Comparison of ENCODE assay signal across 27 cellular contexts in the genomic region with DNA sequence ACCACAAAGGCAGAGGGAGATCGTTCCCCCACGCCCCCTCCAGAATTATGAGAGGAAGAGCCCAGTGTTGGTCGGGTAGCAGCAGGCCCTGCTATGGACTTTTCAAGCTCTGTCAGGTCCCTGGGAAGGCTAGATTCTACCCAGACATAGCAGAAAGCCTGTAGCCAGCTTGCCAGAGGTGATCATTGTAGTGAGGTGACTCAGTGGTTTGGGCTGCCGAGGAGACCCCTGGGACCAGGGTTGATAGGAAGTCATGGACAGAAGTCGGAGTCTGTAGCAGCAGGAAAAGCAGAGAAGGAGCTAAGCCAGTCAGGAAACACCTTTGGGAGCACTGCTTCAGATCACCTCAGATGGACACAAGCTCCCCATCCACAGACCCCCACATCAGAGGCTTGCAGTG.
A peak's percentile ranks its signal among the peaks of the same experiment; 100 is the strongest.
DNase-seq lines count a peak whose midpoint lies in the region; ATAC-seq, FAIRE-seq and TF ChIP-seq lines count a peak whose summit lies in the region.
"Had no signal": no experiment of that assay in that cellular context is flagged by ENCODE, and none has a peak within 500 bp of the region (broad histone marks: within the 10 kb centered on the region; RNA-seq: fewer than 3 reads in every experiment).

No MANE protein-coding gene starts in this region.

- 83% methylated on average over 5 of the region's 5 CpGs; no CpG with 5 or more reads in 1 of the 2 experiments for WGBS in H1 (ENCODE audit: extremely low coverage in 1 of 2, insufficient coverage in 1 of 2, insufficient read length in 1 of 2, insufficient replicate concordance in 2 of 2, low coverage in 1 of 2, low lambda C conversion rate in 2 of 2, missing lambda C conversion rate in 1 of 2), 2 experiments
- WGBS in hepatocyte (ENCODE audit: low lambda C conversion rate, missing lambda C conversion rate), result 72% methylated on average over 5 of the region's 5 CpGs

- FAIRE-seq in H1 (lab: Jason Lieb, UNC), result no peak
- FAIRE-seq: GM12891, urothelium cell line had no signal

- no peaks in the 10 kb centered on the region for H3K27me3 ChIP-seq in KMS-11 (ENCODE audit: insufficient read depth, low read depth)
- H3K27me3 ChIP-seq in H1 (replicated peaks in 1 of 4; ENCODE audit: control insufficient read depth in 3 of 4, extremely low read depth in 1 of 4, insufficient read depth in 3 of 4, low read length in 3 of 4), result no peaks in the 10 kb centered on the region
- no peaks in the 10 kb centered on the region for H3K27me3 ChIP-seq in hepatocyte
- H3K27me3 ChIP-seq: BE2C, Peyer's patch, SJSA1 had no signal

- H3K4me1 ChIP-seq in KMS-11 (ENCODE audit: low read depth, poor library complexity, severe bottlenecking) (peaks cover 91% of the 10 kb centered on the region), H1 (replicated peaks in 1 of 4; ENCODE audit: control insufficient read depth in 3 of 4, insufficient read depth in 4 of 4, low read length in 3 of 4) (peaks cover 8 to 20% (median 11%) of the 10 kb centered on the region in 4 experiments; a peak in 6 of 7 replicates), hepatocyte (ENCODE audit: insufficient read depth) (peaks cover 22% of the 10 kb centered on the region)

- peaks cover 12 to 23% of the 10 kb centered on the region in 2 donors for H3K36me3 Mint-ChIP-seq in activated naive CD4-positive, alpha-beta T cell treated with anti-CD3 and anti-CD28 coated beads, Interleukin-2, amount 50 U/mL, for 72 hours
- H3K36me3 Mint-ChIP-seq in osteocyte (ENCODE audit: unreplicated experiment), result no peaks in the 10 kb centered on the region
- H3K36me3 Mint-ChIP-seq in activated CD8-positive, alpha-beta T cell treated with anti-CD3 and anti-CD28 coated beads, Interleukin-2, amount 10 ng/mL, durations not matched to agents 7 days and 5 days (ENCODE audit: low read depth), result no peaks in the 10 kb centered on the region

- no peaks in the 10 kb centered on the region for H3K36me3 ChIP-seq in KMS-11 (ENCODE audit: insufficient read depth)
- no peaks in the 10 kb centered on the region for H3K36me3 ChIP-seq in H1 (ENCODE audit: control insufficient read depth in 2 of 4, insufficient read depth in 4 of 4, low read length in 3 of 4)
- H3K36me3 ChIP-seq in hepatocyte (replicated peaks; ENCODE audit: insufficient read depth, low read depth), result no peaks in the 10 kb centered on the region
- H3K36me3 ChIP-seq: BE2C, Peyer's patch, SJSA1 had no signal

- POLR2A ChIA-PET in H1 (lab: Charles Lee; ENCODE audit: partially characterized antibody), result interaction anchor here (0.6 to 1.4 kb wide), 2 partner anchors 41 to 57 kb away, joined by 3 to 4 read pairs; no protein-coding TSS in a partner anchor
- POLR2A ChIA-PET in activated CD8-positive, alpha-beta T cell treated with anti-CD3 and anti-CD28 coated beads, Interleukin-2, amount 10 ng/mL, durations not matched to agents 7 days and 5 days (lab: Charles Lee), result interaction anchor here (1.5 to 2.0 kb wide), 2 partner anchors 36 to 68 kb away, joined by 5 to 10 read pairs; partner anchors contain the start of gene CCNL1

- H2BK5ac ChIP-seq in H1 (ENCODE audit: low read depth, low read length), result no peak overlapping the region

- H3K4me2 ChIP-seq in KMS-11 (peak overlapping the region; percentile 90), H1 (ENCODE audit: insufficient read depth in 1 of 2, low read depth in 2 of 2, low read length in 2 of 2) (no peak overlapping the region), hepatocyte (no peak overlapping the region)

- H2AK5ac ChIP-seq in H1 (ENCODE audit: low read depth, low read length), result no peak overlapping the region

- no peak for TF ChIP-seq POLR2A in H1 (IDR thresholded peaks at IDR 0.05; ENCODE audit: control extremely low read depth in 1 of 2, low read depth in 2 of 2, low read length in 2 of 2)

- H4K8ac ChIP-seq in H1 (ENCODE audit: extremely low read depth, insufficient read depth, low read length), result no peak overlapping the region

- no peak overlapping the region for H4K5ac ChIP-seq in H1 (ENCODE audit: insufficient read length, low read depth, low read length)

- H3K23ac ChIP-seq in H1 (ENCODE audit: insufficient read length), result no peak overlapping the region

- ATAC-seq in activated naive CD4-positive, alpha-beta T cell treated with anti-CD3 and anti-CD28 coated beads, Interleukin-2, amount 50 U/mL, for 72 hours, result no peak
- no peak for ATAC-seq in activated CD8-positive, alpha-beta T cell treated with anti-CD3 and anti-CD28 coated beads, Interleukin-2, amount 10 ng/mL, durations not matched to agents 7 days and 5 days
- no peak for ATAC-seq in HG02973 (IDR thresholded peaks at IDR 0.05; ENCODE audit: unreplicated experiment)
- ATAC-seq: activated CD8-positive, alpha-beta memory T cell treated with anti-CD3 and anti-CD28 coated beads, Interleukin-2, amount 10 ng/mL, durations not matched to agents 7 days and 5 days; mucosa of descending colon; psoas muscle had no signal

- H4K20me1 ChIP-seq in KMS-11 (ENCODE audit: insufficient read depth) (no peaks in the 10 kb centered on the region), H1 (replicated peaks in 1 of 2; ENCODE audit: control insufficient read depth in 1 of 2, insufficient read depth in 2 of 2, low read length in 2 of 2) (no peaks in the 10 kb centered on the region), hepatocyte (ENCODE audit: insufficient read depth, poor library complexity, severe bottlenecking) (no peaks in the 10 kb centered on the region)

- DNase-seq in activated naive CD4-positive, alpha-beta T cell treated with anti-CD3 and anti-CD28 coated beads, Interleukin-2, amount 50 U/mL, for 72 hours (ENCODE audit: low spot score in 2 of 2), result no peak
- no peak for DNase-seq in activated naive CD4-positive, alpha-beta T cell treated with Interleukin-2 at 50 U/mL for 16 hours
- DNase-seq in H1 (ENCODE audit: low read depth in 1 of 2, low spot score in 2 of 2) (no peak), osteocyte (ENCODE audit: extremely low spot score, unreplicated experiment) (no peak), hepatocyte (ENCODE audit: low spot score) (no peak)
- no peak for DNase-seq in activated CD8-positive, alpha-beta T cell treated with anti-CD3 and anti-CD28 coated beads, Interleukin-2, amount 10 ng/mL, durations not matched to agents 7 days and 5 days
- DNase-seq: activated CD4-positive, alpha-beta T cell treated with anti-CD3 and anti-CD28 coated beads for 1 hour; activated CD8-positive, alpha-beta memory T cell treated with anti-CD3 and anti-CD28 coated beads, Interleukin-2, amount 10 ng/mL, durations not matched to agents 7 days and 5 days; BE2C; Caco-2; cerebellar nuclear complex; head of caudate nucleus; mucosa of descending colon; NCI-H1048; NCI-H187; NCI-H2171 treated with DMSO at 0.1 percent for 48 hours; NCI-H526; Peyer's patch; psoas muscle had no signal

- H3K9ac ChIP-seq in KMS-11, result peak overlapping the region; percentile 82; the same call in 1 of the 2 replicates
- H3K9ac ChIP-seq in H1 (replicated peaks in 1 of 4; ENCODE audit: extremely low read depth in 1 of 4, low read depth in 3 of 4, low read length in 3 of 4), result no peak overlapping the region

- peak overlapping the region; percentile 20 for H3K4me3 ChIP-seq in KMS-11 (IDR thresholded peaks at IDR 0.05; ENCODE audit: insufficient read depth, low read depth, low read length)
- no peak overlapping the region for H3K4me3 ChIP-seq in H1 (ENCODE audit: extremely low read depth in 1 of 4, insufficient read depth in 2 of 4, low read depth in 3 of 4, low read length in 4 of 4)
- no peak overlapping the region for H3K4me3 ChIP-seq in hepatocyte
- H3K4me3 ChIP-seq: mucosa of descending colon, Peyer's patch, psoas muscle, SJSA1 had no signal

- no peak for TF ChIP-seq RAD21 in H1 (IDR thresholded peaks at IDR 0.05 in 1 of 2, conservative IDR thresholded peaks at IDR 0.05 in 1 of 2; ENCODE audit: low read depth in 2 of 2, low read length in 2 of 2)

- no peaks in the 10 kb centered on the region for H3K79me1 ChIP-seq in H1 (ENCODE audit: low read depth, low read length)

- peaks cover 4 to 11% of the 10 kb centered on the region in 2 donors for H3K9me3 Mint-ChIP-seq in activated naive CD4-positive, alpha-beta T cell treated with anti-CD3 and anti-CD28 coated beads, Interleukin-2, amount 50 U/mL, for 72 hours
- H3K9me3 Mint-ChIP-seq in osteocyte (ENCODE audit: unreplicated experiment), result no peaks in the 10 kb centered on the region
- no peaks in the 10 kb centered on the region for H3K9me3 Mint-ChIP-seq in activated CD8-positive, alpha-beta T cell treated with anti-CD3 and anti-CD28 coated beads, Interleukin-2, amount 10 ng/mL, durations not matched to agents 7 days and 5 days (ENCODE audit: insufficient read depth)

- H3K27ac Mint-ChIP-seq in activated naive CD4-positive, alpha-beta T cell treated with anti-CD3 and anti-CD28 coated beads, Interleukin-2, amount 50 U/mL, for 72 hours, result peak overlapping the region; percentile 32 to 47
- peak overlapping the region; percentile 29 for H3K27ac Mint-ChIP-seq in osteocyte (ENCODE audit: unreplicated experiment)
- H3K27ac Mint-ChIP-seq in activated CD8-positive, alpha-beta T cell treated with anti-CD3 and anti-CD28 coated beads, Interleukin-2, amount 10 ng/mL, durations not matched to agents 7 days and 5 days, result no peak overlapping the region
- H3K27ac Mint-ChIP-seq: activated CD8-positive, alpha-beta memory T cell treated with anti-CD3 and anti-CD28 coated beads, Interleukin-2, amount 10 ng/mL, durations not matched to agents 7 days and 5 days; activated naive CD8-positive, alpha-beta T cell; activated T-helper 1 cell treated with anti-CD3 and anti-CD28 coated beads, Interleukin-12 subunit alpha, Interleukin-12 subunit beta, Interleukin-2, Interleukin-4 antibody, amounts not matched to agents 30 ng/mL and 10 ng/mL and 1 ng/mL, durations not matched to agents 14 hours and 24 hours and 36 hours had no signal

- peaks cover 26% of the 10 kb centered on the region for H3K4me1 Mint-ChIP-seq in osteocyte (ENCODE audit: unreplicated experiment)
- H3K4me1 Mint-ChIP-seq in activated CD8-positive, alpha-beta T cell treated with anti-CD3 and anti-CD28 coated beads, Interleukin-2, amount 10 ng/mL, durations not matched to agents 7 days and 5 days (ENCODE audit: low read depth), result peaks cover 41% of the 10 kb centered on the region

- no peak for TF ChIP-seq CTCF in KMS-11 (conservative IDR thresholded peaks at IDR 0.05; ENCODE audit: low read depth, low read length)
- no peak for TF ChIP-seq CTCF in H1 (IDR thresholded peaks at IDR 0.05; ENCODE audit: control extremely low read depth in 1 of 3, insufficient read depth in 1 of 3, low read depth in 1 of 3, low read length in 3 of 3)
- no peak for TF ChIP-seq CTCF in osteocyte (IDR thresholded peaks at IDR 0.05)
- no peak for TF ChIP-seq CTCF in hepatocyte (IDR thresholded peaks at IDR 0.05; ENCODE audit: poor library complexity)

- peak overlapping the region; percentile 96 for H3K27ac ChIP-seq in KMS-11
- no peak overlapping the region for H3K27ac ChIP-seq in H1 (ENCODE audit: low read depth, low read length)
- no peak overlapping the region for H3K27ac ChIP-seq in hepatocyte
- H3K27ac ChIP-seq: epithelial cell of prostate, Peyer's patch, psoas muscle, SJSA1 had no signal

- CTCF ChIA-PET in H1 (lab: Charles Lee; ENCODE audit: partially characterized antibody), result interaction anchor here (1.4 to 56.4 kb wide), 5 partner anchors 10 to 37 kb away, joined by 3 to 1014 read pairs (median 5); no protein-coding TSS in a partner anchor
- CTCF ChIA-PET in activated CD8-positive, alpha-beta T cell treated with anti-CD3 and anti-CD28 coated beads, Interleukin-2, amount 10 ng/mL, durations not matched to agents 7 days and 5 days (lab: Charles Lee), result interaction anchor here (0.5 to 7.7 kb wide), 7 partner anchors 10 to 608 kb away, joined by 3 to 78 read pairs (median 10); no protein-coding TSS in a partner anchor

- H3K56ac ChIP-seq in H1 (replicated peaks; ENCODE audit: insufficient read length, low read depth, low read length), result no peak overlapping the region

- peak overlapping the region; percentile 3; the same call in 1 of the 2 replicates for H2AFZ ChIP-seq in KMS-11 (ENCODE audit: low read depth)
- peak overlapping the region; percentile 86; the same call in 1 of the 2 replicates for H2AFZ ChIP-seq in H1 (ENCODE audit: low read length)
- no peak overlapping the region for H2AFZ ChIP-seq in hepatocyte

- no peak overlapping the region for H2BK15ac ChIP-seq in H1 (ENCODE audit: low read length)

- H3K4ac ChIP-seq in H1 (replicated peaks; ENCODE audit: insufficient read length, low read depth, low read length), result no peak overlapping the region

- peaks cover 4% of the 10 kb centered on the region for H3K23me2 ChIP-seq in H1 (ENCODE audit: low read depth, low read length)

- H2BK12ac ChIP-seq in H1 (ENCODE audit: low read depth, low read length), result peak overlapping the region; percentile 78; the same call in 1 of the 2 replicates

- no peak overlapping the region for H3K18ac ChIP-seq in H1 (ENCODE audit: extremely low read depth, low read length)

- H3K9me2 ChIP-seq in hepatocyte (replicated peaks; ENCODE audit: insufficient read depth), result no peaks in the 10 kb centered on the region

- no peak overlapping the region for H4K91ac ChIP-seq in H1 (replicated peaks; ENCODE audit: insufficient read length, low read length)

- H3K79me2 ChIP-seq in KMS-11 (ENCODE audit: insufficient read depth, low read depth), result no peaks in the 10 kb centered on the region
- no peaks in the 10 kb centered on the region for H3K79me2 ChIP-seq in H1 (ENCODE audit: control insufficient read depth in 1 of 2, insufficient read depth in 2 of 2, low read length in 2 of 2)
- H3K79me2 ChIP-seq in hepatocyte, result no peaks in the 10 kb centered on the region

- 0 out of 2 replicates have a peak overlapping the region, but pooled peaks have one; percentile 44 for H2BK20ac ChIP-seq in H1 (ENCODE audit: low read length)

- H3K14ac ChIP-seq in H1 (ENCODE audit: insufficient read length), result no peak overlapping the region

- H3K27me3 Mint-ChIP-seq in osteocyte (ENCODE audit: unreplicated experiment), result no peaks in the 10 kb centered on the region
- H3K27me3 Mint-ChIP-seq in activated CD8-positive, alpha-beta T cell treated with anti-CD3 and anti-CD28 coated beads, Interleukin-2, amount 10 ng/mL, durations not matched to agents 7 days and 5 days (ENCODE audit: low read depth), result no peaks in the 10 kb centered on the region
- H3K27me3 Mint-ChIP-seq: activated CD8-positive, alpha-beta memory T cell treated with anti-CD3 and anti-CD28 coated beads, Interleukin-2, amount 10 ng/mL, durations not matched to agents 7 days and 5 days had no signal

- H3K9me3 ChIP-seq in H1 (ENCODE audit: insufficient read depth in 2 of 2, low read depth in 1 of 2, low read length in 1 of 2) (no peaks in the 10 kb centered on the region), hepatocyte (ENCODE audit: low read depth) (no peaks in the 10 kb centered on the region)
- H3K9me3 ChIP-seq: BE2C, Caco-2, mucosa of descending colon, Peyer's patch, psoas muscle, SJSA1 had no signal

- H2BK120ac ChIP-seq in H1 (replicated peaks; ENCODE audit: low read depth, low read length), result peak overlapping the region; percentile 24

- no peak for TF ChIP-seq EP300 in H1 (IDR thresholded peaks at IDR 0.05; ENCODE audit: borderline replicate concordance in 1 of 2, low read depth in 2 of 2, low read length in 2 of 2)

- no peak overlapping the region for H3K4me3 Mint-ChIP-seq in osteocyte (ENCODE audit: unreplicated experiment)
- no peak overlapping the region for H3K4me3 Mint-ChIP-seq in activated CD8-positive, alpha-beta T cell treated with anti-CD3 and anti-CD28 coated beads, Interleukin-2, amount 10 ng/mL, durations not matched to agents 7 days and 5 days
- H3K4me3 Mint-ChIP-seq: activated CD8-positive, alpha-beta memory T cell treated with anti-CD3 and anti-CD28 coated beads, Interleukin-2, amount 10 ng/mL, durations not matched to agents 7 days and 5 days; activated naive CD8-positive, alpha-beta T cell had no signal
